In the genomic region with DNA sequence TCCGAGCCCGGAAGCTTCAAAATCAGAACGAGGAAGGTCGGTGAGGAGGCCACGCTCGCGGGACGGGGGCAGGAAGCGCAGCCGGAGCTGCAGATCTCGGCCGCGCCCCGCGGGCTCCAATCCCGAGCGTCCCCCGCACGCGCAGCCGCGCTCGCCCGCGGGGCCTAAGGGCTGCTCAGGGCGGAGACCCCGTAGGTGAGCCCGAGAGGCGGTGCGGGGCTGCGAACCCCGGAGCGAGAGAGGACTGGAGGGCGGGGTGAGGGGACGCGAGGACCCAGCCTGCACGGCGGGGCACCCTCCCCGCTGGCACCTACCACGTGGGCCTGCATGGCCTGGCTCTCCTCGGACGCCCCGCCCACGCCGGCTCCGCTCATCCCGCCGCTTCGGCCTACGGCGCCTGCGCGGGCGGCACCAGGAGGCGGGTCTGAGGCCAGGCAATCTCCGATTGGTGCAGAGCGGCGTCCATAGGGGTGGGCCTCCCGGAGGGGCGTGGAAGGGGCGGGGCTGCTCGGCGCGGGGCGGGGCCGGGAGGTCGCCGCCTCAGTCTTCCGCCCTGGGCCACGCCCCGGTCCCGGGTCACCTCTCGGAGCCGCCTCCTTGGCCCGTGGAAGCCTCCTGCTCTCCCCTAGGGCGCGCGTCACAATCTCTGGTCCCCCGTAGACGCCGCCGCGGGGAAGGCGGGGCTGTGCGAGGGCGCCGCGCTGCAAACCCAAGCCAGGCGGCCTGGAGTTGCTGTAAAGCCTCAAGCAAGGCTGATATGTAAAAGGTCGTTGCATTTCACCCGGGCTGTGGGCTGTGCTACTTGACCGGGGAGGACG, we compare ENCODE assay signal across 1 cellular context.
TF ChIP-seq lines count a peak whose summit lies in the region.

No MANE protein-coding gene starts in this region.

TF ChIP-seq in K562, 482 proteins besides CTCF, POLR2A, EP300 and RAD21 (continued from another document and continues in another):
- TF ChIP-seq NFE2L1 (tag; IDR thresholded peaks at IDR 0.05; ENCODE audit: borderline replicate concordance, low read depth), result no peak
- TF ChIP-seq, protein P1, sequence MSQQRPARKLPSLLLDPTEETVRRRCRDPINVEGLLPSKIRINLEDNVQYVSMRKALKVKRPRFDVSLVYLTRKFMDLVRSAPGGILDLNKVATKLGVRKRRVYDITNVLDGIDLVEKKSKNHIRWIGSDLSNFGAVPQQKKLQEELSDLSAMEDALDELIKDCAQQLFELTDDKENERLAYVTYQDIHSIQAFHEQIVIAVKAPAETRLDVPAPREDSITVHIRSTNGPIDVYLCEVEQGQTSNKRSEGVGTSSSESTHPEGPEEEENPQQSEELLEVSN (IDR thresholded peaks at IDR 0.05; ENCODE audit: borderline replicate concordance in 1 of 2, extremely low read depth in 1 of 2, insufficient read depth in 1 of 2, insufficient read length in 1 of 2, low read depth in 1 of 2, low read length in 1 of 2, poor library complexity in 1 of 2, severe bottlenecking in 1 of 2), result peak; percentile 81 to 88
- TF ChIP-seq, protein P2, sequence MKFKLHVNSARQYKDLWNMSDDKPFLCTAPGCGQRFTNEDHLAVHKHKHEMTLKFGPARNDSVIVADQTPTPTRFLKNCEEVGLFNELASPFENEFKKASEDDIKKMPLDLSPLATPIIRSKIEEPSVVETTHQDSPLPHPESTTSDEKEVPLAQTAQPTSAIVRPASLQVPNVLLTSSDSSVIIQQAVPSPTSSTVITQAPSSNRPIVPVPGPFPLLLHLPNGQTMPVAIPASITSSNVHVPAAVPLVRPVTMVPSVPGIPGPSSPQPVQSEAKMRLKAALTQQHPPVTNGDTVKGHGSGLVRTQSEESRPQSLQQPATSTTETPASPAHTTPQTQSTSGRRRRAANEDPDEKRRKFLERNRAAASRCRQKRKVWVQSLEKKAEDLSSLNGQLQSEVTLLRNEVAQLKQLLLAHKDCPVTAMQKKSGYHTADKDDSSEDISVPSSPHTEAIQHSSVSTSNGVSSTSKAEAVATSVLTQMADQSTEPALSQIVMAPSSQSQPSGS (CRISPR knock-in tag; IDR thresholded peaks at IDR 0.05), result no peak
- peak; percentile 38; the same call in 1 of the 2 replicates for TF ChIP-seq CHD2 (IDR thresholded peaks at IDR 0.05; ENCODE audit: low read depth, low read length)
- TF ChIP-seq, protein P3, sequence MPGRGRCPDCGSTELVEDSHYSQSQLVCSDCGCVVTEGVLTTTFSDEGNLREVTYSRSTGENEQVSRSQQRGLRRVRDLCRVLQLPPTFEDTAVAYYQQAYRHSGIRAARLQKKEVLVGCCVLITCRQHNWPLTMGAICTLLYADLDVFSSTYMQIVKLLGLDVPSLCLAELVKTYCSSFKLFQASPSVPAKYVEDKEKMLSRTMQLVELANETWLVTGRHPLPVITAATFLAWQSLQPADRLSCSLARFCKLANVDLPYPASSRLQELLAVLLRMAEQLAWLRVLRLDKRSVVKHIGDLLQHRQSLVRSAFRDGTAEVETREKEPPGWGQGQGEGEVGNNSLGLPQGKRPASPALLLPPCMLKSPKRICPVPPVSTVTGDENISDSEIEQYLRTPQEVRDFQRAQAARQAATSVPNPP (IDR thresholded peaks at IDR 0.05; ENCODE audit: borderline replicate concordance, insufficient read depth, insufficient read length), result no peak
- TF ChIP-seq MECOM (CRISPR knock-in tag; IDR thresholded peaks at IDR 0.05), result no peak
- no peak for TF ChIP-seq ZNF354B (CRISPR knock-in tag; IDR thresholded peaks at IDR 0.05)
- peak; percentile 87 for TF ChIP-seq POLR2G (IDR thresholded peaks at IDR 0.05; ENCODE audit: low read depth, low read length)
- TF ChIP-seq PURB (CRISPR knock-in tag; IDR thresholded peaks at IDR 0.05; ENCODE audit: low read depth), result no peak
- TF ChIP-seq, protein P4, sequence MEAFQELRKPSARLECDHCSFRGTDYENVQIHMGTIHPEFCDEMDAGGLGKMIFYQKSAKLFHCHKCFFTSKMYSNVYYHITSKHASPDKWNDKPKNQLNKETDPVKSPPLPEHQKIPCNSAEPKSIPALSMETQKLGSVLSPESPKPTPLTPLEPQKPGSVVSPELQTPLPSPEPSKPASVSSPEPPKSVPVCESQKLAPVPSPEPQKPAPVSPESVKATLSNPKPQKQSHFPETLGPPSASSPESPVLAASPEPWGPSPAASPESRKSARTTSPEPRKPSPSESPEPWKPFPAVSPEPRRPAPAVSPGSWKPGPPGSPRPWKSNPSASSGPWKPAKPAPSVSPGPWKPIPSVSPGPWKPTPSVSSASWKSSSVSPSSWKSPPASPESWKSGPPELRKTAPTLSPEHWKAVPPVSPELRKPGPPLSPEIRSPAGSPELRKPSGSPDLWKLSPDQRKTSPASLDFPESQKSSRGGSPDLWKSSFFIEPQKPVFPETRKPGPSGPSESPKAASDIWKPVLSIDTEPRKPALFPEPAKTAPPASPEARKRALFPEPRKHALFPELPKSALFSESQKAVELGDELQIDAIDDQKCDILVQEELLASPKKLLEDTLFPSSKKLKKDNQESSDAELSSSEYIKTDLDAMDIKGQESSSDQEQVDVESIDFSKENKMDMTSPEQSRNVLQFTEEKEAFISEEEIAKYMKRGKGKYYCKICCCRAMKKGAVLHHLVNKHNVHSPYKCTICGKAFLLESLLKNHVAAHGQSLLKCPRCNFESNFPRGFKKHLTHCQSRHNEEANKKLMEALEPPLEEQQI (IDR thresholded peaks at IDR 0.05), result no peak
- TF ChIP-seq ZNF217 (CRISPR knock-in tag; IDR thresholded peaks at IDR 0.05), result no peak
- TF ChIP-seq, protein P5, sequence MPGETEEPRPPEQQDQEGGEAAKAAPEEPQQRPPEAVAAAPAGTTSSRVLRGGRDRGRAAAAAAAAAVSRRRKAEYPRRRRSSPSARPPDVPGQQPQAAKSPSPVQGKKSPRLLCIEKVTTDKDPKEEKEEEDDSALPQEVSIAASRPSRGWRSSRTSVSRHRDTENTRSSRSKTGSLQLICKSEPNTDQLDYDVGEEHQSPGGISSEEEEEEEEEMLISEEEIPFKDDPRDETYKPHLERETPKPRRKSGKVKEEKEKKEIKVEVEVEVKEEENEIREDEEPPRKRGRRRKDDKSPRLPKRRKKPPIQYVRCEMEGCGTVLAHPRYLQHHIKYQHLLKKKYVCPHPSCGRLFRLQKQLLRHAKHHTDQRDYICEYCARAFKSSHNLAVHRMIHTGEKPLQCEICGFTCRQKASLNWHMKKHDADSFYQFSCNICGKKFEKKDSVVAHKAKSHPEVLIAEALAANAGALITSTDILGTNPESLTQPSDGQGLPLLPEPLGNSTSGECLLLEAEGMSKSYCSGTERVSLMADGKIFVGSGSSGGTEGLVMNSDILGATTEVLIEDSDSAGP (CRISPR knock-in tag; IDR thresholded peaks at IDR 0.05), result no peak
- 0 out of 2 replicates have a peak, but pooled peaks have one; percentile 28 for TF ChIP-seq ZFPM2 (CRISPR knock-in tag; IDR thresholded peaks at IDR 0.05)
- TF ChIP-seq, protein P6, sequence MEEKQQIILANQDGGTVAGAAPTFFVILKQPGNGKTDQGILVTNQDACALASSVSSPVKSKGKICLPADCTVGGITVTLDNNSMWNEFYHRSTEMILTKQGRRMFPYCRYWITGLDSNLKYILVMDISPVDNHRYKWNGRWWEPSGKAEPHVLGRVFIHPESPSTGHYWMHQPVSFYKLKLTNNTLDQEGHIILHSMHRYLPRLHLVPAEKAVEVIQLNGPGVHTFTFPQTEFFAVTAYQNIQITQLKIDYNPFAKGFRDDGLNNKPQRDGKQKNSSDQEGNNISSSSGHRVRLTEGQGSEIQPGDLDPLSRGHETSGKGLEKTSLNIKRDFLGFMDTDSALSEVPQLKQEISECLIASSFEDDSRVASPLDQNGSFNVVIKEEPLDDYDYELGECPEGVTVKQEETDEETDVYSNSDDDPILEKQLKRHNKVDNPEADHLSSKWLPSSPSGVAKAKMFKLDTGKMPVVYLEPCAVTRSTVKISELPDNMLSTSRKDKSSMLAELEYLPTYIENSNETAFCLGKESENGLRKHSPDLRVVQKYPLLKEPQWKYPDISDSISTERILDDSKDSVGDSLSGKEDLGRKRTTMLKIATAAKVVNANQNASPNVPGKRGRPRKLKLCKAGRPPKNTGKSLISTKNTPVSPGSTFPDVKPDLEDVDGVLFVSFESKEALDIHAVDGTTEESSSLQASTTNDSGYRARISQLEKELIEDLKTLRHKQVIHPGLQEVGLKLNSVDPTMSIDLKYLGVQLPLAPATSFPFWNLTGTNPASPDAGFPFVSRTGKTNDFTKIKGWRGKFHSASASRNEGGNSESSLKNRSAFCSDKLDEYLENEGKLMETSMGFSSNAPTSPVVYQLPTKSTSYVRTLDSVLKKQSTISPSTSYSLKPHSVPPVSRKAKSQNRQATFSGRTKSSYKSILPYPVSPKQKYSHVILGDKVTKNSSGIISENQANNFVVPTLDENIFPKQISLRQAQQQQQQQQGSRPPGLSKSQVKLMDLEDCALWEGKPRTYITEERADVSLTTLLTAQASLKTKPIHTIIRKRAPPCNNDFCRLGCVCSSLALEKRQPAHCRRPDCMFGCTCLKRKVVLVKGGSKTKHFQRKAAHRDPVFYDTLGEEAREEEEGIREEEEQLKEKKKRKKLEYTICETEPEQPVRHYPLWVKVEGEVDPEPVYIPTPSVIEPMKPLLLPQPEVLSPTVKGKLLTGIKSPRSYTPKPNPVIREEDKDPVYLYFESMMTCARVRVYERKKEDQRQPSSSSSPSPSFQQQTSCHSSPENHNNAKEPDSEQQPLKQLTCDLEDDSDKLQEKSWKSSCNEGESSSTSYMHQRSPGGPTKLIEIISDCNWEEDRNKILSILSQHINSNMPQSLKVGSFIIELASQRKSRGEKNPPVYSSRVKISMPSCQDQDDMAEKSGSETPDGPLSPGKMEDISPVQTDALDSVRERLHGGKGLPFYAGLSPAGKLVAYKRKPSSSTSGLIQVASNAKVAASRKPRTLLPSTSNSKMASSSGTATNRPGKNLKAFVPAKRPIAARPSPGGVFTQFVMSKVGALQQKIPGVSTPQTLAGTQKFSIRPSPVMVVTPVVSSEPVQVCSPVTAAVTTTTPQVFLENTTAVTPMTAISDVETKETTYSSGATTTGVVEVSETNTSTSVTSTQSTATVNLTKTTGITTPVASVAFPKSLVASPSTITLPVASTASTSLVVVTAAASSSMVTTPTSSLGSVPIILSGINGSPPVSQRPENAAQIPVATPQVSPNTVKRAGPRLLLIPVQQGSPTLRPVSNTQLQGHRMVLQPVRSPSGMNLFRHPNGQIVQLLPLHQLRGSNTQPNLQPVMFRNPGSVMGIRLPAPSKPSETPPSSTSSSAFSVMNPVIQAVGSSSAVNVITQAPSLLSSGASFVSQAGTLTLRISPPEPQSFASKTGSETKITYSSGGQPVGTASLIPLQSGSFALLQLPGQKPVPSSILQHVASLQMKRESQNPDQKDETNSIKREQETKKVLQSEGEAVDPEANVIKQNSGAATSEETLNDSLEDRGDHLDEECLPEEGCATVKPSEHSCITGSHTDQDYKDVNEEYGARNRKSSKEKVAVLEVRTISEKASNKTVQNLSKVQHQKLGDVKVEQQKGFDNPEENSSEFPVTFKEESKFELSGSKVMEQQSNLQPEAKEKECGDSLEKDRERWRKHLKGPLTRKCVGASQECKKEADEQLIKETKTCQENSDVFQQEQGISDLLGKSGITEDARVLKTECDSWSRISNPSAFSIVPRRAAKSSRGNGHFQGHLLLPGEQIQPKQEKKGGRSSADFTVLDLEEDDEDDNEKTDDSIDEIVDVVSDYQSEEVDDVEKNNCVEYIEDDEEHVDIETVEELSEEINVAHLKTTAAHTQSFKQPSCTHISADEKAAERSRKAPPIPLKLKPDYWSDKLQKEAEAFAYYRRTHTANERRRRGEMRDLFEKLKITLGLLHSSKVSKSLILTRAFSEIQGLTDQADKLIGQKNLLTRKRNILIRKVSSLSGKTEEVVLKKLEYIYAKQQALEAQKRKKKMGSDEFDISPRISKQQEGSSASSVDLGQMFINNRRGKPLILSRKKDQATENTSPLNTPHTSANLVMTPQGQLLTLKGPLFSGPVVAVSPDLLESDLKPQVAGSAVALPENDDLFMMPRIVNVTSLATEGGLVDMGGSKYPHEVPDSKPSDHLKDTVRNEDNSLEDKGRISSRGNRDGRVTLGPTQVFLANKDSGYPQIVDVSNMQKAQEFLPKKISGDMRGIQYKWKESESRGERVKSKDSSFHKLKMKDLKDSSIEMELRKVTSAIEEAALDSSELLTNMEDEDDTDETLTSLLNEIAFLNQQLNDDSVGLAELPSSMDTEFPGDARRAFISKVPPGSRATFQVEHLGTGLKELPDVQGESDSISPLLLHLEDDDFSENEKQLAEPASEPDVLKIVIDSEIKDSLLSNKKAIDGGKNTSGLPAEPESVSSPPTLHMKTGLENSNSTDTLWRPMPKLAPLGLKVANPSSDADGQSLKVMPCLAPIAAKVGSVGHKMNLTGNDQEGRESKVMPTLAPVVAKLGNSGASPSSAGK (IDR thresholded peaks at IDR 0.05), result peak; percentile 93
